8 cellular contexts compared by ENCODE assay signal in the genomic region with DNA sequence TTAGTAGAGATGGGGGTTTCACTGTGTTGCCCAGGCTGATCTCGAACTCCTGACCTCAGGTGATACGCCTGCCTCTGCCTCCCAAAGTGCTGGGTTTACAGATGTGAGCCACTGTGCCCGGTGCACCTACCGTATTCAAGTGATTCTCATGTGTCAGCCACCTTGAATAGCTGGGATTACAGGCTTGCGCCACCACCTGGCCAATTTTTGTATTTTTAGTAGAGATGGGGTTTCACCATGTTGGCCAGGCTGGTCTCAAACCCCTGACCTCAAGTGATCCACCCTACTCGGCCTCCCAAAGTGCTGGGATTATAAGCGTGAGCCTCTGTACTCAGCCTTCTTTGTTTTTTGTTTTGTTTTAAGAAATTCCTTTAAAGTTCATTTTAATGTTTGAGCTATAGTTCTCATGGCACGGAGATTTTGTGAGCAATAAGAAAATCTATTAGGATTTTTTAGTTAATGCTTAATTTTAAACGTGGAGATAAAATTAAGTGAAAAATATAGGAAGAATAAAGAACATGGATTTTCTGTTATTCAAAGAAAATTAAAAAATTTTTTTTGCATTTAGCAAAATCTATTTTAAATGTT.
A peak's percentile ranks its signal among the peaks of the same experiment; 100 is the strongest.
DNase-seq lines count a peak whose midpoint lies in the region; ATAC-seq and TF ChIP-seq lines count a peak whose summit lies in the region.

No MANE protein-coding gene starts in this region.

- no peak overlapping the region for H3K9ac ChIP-seq in endodermal cell (ENCODE audit: extremely low read depth, low read length, poor library complexity, severe bottlenecking)

- no peak overlapping the region for H2AFZ ChIP-seq in osteoblast (ENCODE audit: low read length)

- H3K4me1 ChIP-seq in endodermal cell (ENCODE audit: control insufficient read depth, insufficient read depth, low read length) (no peaks in the 10 kb centered on the region), osteoblast (ENCODE audit: insufficient read depth, low read length) (no peaks in the 10 kb centered on the region)

- H3K4me3 ChIP-seq in endodermal cell (ENCODE audit: low read length) = no peak overlapping the region
- H3K4me3 ChIP-seq in osteoblast (ENCODE audit: insufficient read depth, low read length) = no peak overlapping the region

- no peak overlapping the region for H3K4me3 Mint-ChIP-seq in endodermal cell

- WGBS in endodermal cell (ENCODE audit: insufficient coverage in 1 of 2, insufficient read length in 1 of 2), 2 experiments = 79 to 89% methylated on average over 6 to 9 of the region's 9 CpGs

- H3K79me2 ChIP-seq in osteoblast (ENCODE audit: insufficient read depth, low read length) = no peaks in the 10 kb centered on the region

- H3K36me3 Mint-ChIP-seq in endodermal cell (ENCODE audit: low read depth) = peaks cover 18% of the 10 kb centered on the region

- no peaks in the 10 kb centered on the region for H3K4me1 Mint-ChIP-seq in endodermal cell

- H3K27ac ChIP-seq in endodermal cell (ENCODE audit: low read depth, low read length) (no peak overlapping the region), osteoblast (ENCODE audit: low read depth, low read length) (no peak overlapping the region)

- no peaks in the 10 kb centered on the region for H3K9me3 Mint-ChIP-seq in endodermal cell

- no peak overlapping the region for H3K27ac Mint-ChIP-seq in endodermal cell

- ATAC-seq in HG03558 (IDR thresholded peaks at IDR 0.05; ENCODE audit: extremely low read depth, unreplicated experiment) = peak; percentile 56
- no peak for ATAC-seq in GM21619 (IDR thresholded peaks at IDR 0.05; ENCODE audit: unreplicated experiment)

- H3K27me3 Mint-ChIP-seq in endodermal cell (ENCODE audit: insufficient read depth) = no peaks in the 10 kb centered on the region

- H3K4me2 ChIP-seq in osteoblast (ENCODE audit: insufficient read depth, low read length) = no peak overlapping the region

- H3K9me3 ChIP-seq in endodermal cell (ENCODE audit: control insufficient read depth, low read length) (no peaks in the 10 kb centered on the region), osteoblast (ENCODE audit: low read depth, low read length) (no peaks in the 10 kb centered on the region)

- DNase-seq in NOMO-1 treated with DMSO at 0.1 percent for 48 hours (lab: John Stamatoyannopoulos, UW; ENCODE audit: unreplicated experiment) (peak; percentile 57), NOMO-1 treated with dmso at 0.1 percent for 144 hours (lab: John Stamatoyannopoulos, UW; ENCODE audit: unreplicated experiment) (no peak), UCSD-AML1 (lab: John Stamatoyannopoulos, UW; ENCODE audit: unreplicated experiment) (peak; percentile 45), endodermal cell (peak; percentile 83), osteoblast (ENCODE audit: insufficient read length, low spot score, missing footprints) (no peak), epidermal melanocyte (ENCODE audit: insufficient read length, low spot score) (no peak)

- H3K36me3 ChIP-seq in endodermal cell (ENCODE audit: control insufficient read depth, insufficient read depth, low read length) (peaks cover 6% of the 10 kb centered on the region), osteoblast (ENCODE audit: insufficient read depth, low read length) (no peaks in the 10 kb centered on the region)

- H3K27me3 ChIP-seq in endodermal cell (ENCODE audit: control insufficient read depth, insufficient read depth, low read length, poor library complexity, severe bottlenecking) = no peaks in the 10 kb centered on the region
- H3K27me3 ChIP-seq in osteoblast (ENCODE audit: insufficient read depth, low read length) = no peaks in the 10 kb centered on the region

- H4K20me1 ChIP-seq in osteoblast (ENCODE audit: insufficient read depth, low read length) = no peaks in the 10 kb centered on the region

- peak; percentile 81 for TF ChIP-seq CTCF in endodermal cell (conservative IDR thresholded peaks at IDR 0.05)
- TF ChIP-seq CTCF in osteoblast (IDR thresholded peaks at IDR 0.05; ENCODE audit: extremely low read depth, low read depth, low read length) = peak; percentile 57

Comparison
In these comparisons a context has a peak if more than half of its experiments do, and no peak if none do; other contexts are left out.
1. DNase-seq: peak in NOMO-1 treated with DMSO at 0.1 percent for 48 hours (single experiment), UCSD-AML1 (single experiment) and endodermal cell (single experiment); none in NOMO-1 treated with dmso at 0.1 percent for 144 hours (single experiment), osteoblast (single experiment) and epidermal melanocyte (single experiment).